In genomic region chr6:4904461-4904860, GRCh38 we compare ENCODE assay signal across 27 cellular contexts.
"Had no signal": no experiment of that assay in that cellular context is flagged by ENCODE, and none has a peak within 500 bp of the region (broad histone marks: within the 10 kb centered on the region; RNA-seq: fewer than 3 reads in every experiment).

No MANE protein-coding gene starts in this region.

- H3K9me3 Mint-ChIP-seq: activated naive CD4-positive, alpha-beta T cell treated with anti-CD3 and anti-CD28 coated beads, Interleukin-2, amount 50 U/mL, for 24 hours; T-helper 2 cell treated with Interferon-gamma antibody and Interleukin-4, amounts not matched to agents 5 μg/mL and 100 μg/mL, for 36 hours had no signal

- ATAC-seq: activated CD4-positive, alpha-beta T cell treated with anti-CD3 and anti-CD28 coated beads for 36 hours; activated CD8-positive, alpha-beta memory T cell treated with anti-CD3 and anti-CD28 coated beads, Interleukin-2, amount 10 ng/mL, durations not matched to agents 7 days and 5 days; activated CD8-positive, alpha-beta T cell treated with anti-CD3 and anti-CD28 coated beads, Interleukin-2, amount 10 ng/mL, durations not matched to agents 7 days and 5 days; left lung; right cardiac atrium had no signal

- H3K9me3 ChIP-seq: colonic mucosa, left lung, thoracic aorta had no signal

- H3K27me3 ChIP-seq: ascending aorta, cardiac muscle cell, colonic mucosa, left lung had no signal

- DNase-seq: activated CD4-positive, alpha-beta T cell treated with anti-CD3 and anti-CD28 coated beads for 36 hours; activated CD4-positive, CD25-positive, alpha-beta regulatory T cell; activated CD8-positive, alpha-beta memory T cell treated with anti-CD3 and anti-CD28 coated beads, Interleukin-2, amount 10 ng/mL, durations not matched to agents 7 days and 5 days; activated CD8-positive, alpha-beta T cell treated with anti-CD3 and anti-CD28 coated beads, Interleukin-2, amount 10 ng/mL, durations not matched to agents 7 days and 5 days; activated T-cell treated with anti-CD3 and anti-CD28 coated beads, Interleukin-2, amount 50 U/mL, for 48 hours; cerebellar nuclear complex; colonic mucosa; effector CD8-positive, alpha-beta T cell; head of caudate nucleus; hypothalamus; kidney glomerular epithelial cell; left lung; nucleus accumbens; right cardiac atrium; stimulated activated CD4-positive, alpha-beta T cell treated with anti-CD3 and anti-CD28 coated beads, Interleukin-4, amount 100 ng/mL, for 1 hour; T-helper 1 cell; trophoblast cell had no signal

- H3K4me3 ChIP-seq: ascending aorta, cardiac muscle cell, colonic mucosa, left lung, lung, thoracic aorta had no signal

- H3K27me3 Mint-ChIP-seq: activated CD4-positive, alpha-beta T cell treated with anti-CD3 and anti-CD28 coated beads for 36 hours; activated CD8-positive, alpha-beta memory T cell treated with anti-CD3 and anti-CD28 coated beads, Interleukin-2, amount 10 ng/mL, durations not matched to agents 7 days and 5 days; activated naive CD4-positive, alpha-beta T cell treated with anti-CD3 and anti-CD28 coated beads, Interleukin-2, amount 50 U/mL, for 24 hours; brain; stimulated activated naive CD8-positive, alpha-beta T cell treated with anti-CD3 and anti-CD28 coated beads, Interleukin-15, Interleukin-2, amounts not matched to agents 100 ng/mL and 50 ng/mL, for 24 hours had no signal

- H3K27ac ChIP-seq: ascending aorta, cardiac muscle cell, colonic mucosa, left lung, thoracic aorta had no signal

- H3K36me3 ChIP-seq: thoracic aorta had no signal

- H3K27ac Mint-ChIP-seq: activated CD4-positive, alpha-beta T cell treated with anti-CD3 and anti-CD28 coated beads for 36 hours; activated CD8-positive, alpha-beta memory T cell treated with anti-CD3 and anti-CD28 coated beads, Interleukin-2, amount 10 ng/mL, durations not matched to agents 7 days and 5 days; activated CD8-positive, alpha-beta T cell treated with anti-CD3 and anti-CD28 coated beads, Interleukin-2, amount 10 ng/mL, durations not matched to agents 7 days and 5 days; activated naive CD4-positive, alpha-beta T cell treated with anti-CD3 and anti-CD28 coated beads, Interleukin-2, amount 50 U/mL, for 24 hours; activated T-helper 2 cell treated with anti-CD3 and anti-CD28 coated beads, Interferon-gamma antibody, Interleukin-2, Interleukin-4, amounts not matched to agents 10 μg/mL and 5 μg/mL and 100 μg/mL, durations not matched to agents 14 hours and 24 hours and 36 hours; stimulated activated naive CD8-positive, alpha-beta T cell treated with anti-CD3 and anti-CD28 coated beads, Interleukin-15, Interleukin-2, amounts not matched to agents 100 ng/mL and 50 ng/mL, for 24 hours; T-helper 2 cell treated with Interferon-gamma antibody and Interleukin-4, amounts not matched to agents 5 μg/mL and 100 μg/mL, for 36 hours had no signal

- H3K4me3 Mint-ChIP-seq: activated CD4-positive, alpha-beta T cell treated with anti-CD3 and anti-CD28 coated beads for 36 hours; activated CD8-positive, alpha-beta memory T cell treated with anti-CD3 and anti-CD28 coated beads, Interleukin-2, amount 10 ng/mL, durations not matched to agents 7 days and 5 days; activated CD8-positive, alpha-beta T cell treated with anti-CD3 and anti-CD28 coated beads, Interleukin-2, amount 10 ng/mL, durations not matched to agents 7 days and 5 days; activated naive CD4-positive, alpha-beta T cell treated with anti-CD3 and anti-CD28 coated beads, Interleukin-2, amount 50 U/mL, for 24 hours; brain; neural crest cell; stimulated activated naive CD8-positive, alpha-beta T cell treated with anti-CD3 and anti-CD28 coated beads, Interleukin-15, Interleukin-2, amounts not matched to agents 100 ng/mL and 50 ng/mL, for 24 hours; T-helper 2 cell treated with Interferon-gamma antibody and Interleukin-4, amounts not matched to agents 5 μg/mL and 100 μg/mL, for 36 hours had no signal
